ENCODE assay signal across 1 cellular context in the genomic region with DNA sequence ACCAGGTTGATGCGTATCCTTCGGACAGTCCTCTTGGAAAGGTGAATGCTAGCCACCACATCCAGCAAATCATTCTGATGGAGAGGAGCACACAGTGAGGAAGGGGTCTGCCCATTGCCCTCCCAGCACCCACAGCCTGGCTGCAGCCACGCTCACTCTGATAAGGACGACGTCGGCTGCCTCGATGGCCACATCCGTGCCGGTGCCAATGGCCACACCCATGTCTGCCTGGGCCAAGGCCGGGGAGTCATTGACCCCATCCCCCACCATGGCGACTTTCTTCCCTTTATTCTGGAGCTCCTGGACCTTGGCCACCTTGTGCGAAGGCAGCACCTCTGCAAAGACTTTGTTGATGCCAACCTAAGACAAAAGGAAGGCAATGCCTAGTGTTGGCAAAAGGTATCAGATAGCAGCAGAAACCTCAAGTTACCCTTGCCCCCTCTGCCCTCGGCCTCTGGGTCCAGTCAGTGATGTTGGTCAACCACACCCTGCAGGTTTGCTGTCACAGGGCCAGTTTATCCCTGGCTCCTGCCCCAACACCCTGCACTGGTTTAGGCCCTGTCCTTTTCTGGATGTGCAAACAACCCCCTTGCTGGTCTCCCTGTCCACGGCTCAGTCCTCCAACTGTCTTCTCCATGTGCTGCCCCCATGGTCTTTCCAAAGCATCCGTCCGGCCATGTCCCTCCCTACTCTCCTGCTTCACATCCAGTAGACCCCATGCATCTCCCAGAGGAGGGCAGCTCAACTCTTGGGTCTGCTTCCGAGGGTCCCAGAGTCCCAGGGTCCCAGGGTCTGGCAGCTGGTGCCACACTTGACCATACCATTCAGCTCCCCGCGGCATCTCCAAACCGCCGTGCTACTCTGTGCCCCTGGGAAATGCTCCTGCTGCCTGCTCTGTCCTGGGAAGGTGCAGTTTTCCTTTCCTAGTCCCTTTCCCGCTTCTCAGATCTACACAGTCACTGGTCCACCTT.
TF ChIP-seq lines count a peak whose summit lies in the region.

No MANE protein-coding gene starts in this region.

TF ChIP-seq in GM23338, 12 proteins besides CTCF, POLR2A, EP300 and RAD21 (continued from another document):
- TF ChIP-seq, protein P1, sequence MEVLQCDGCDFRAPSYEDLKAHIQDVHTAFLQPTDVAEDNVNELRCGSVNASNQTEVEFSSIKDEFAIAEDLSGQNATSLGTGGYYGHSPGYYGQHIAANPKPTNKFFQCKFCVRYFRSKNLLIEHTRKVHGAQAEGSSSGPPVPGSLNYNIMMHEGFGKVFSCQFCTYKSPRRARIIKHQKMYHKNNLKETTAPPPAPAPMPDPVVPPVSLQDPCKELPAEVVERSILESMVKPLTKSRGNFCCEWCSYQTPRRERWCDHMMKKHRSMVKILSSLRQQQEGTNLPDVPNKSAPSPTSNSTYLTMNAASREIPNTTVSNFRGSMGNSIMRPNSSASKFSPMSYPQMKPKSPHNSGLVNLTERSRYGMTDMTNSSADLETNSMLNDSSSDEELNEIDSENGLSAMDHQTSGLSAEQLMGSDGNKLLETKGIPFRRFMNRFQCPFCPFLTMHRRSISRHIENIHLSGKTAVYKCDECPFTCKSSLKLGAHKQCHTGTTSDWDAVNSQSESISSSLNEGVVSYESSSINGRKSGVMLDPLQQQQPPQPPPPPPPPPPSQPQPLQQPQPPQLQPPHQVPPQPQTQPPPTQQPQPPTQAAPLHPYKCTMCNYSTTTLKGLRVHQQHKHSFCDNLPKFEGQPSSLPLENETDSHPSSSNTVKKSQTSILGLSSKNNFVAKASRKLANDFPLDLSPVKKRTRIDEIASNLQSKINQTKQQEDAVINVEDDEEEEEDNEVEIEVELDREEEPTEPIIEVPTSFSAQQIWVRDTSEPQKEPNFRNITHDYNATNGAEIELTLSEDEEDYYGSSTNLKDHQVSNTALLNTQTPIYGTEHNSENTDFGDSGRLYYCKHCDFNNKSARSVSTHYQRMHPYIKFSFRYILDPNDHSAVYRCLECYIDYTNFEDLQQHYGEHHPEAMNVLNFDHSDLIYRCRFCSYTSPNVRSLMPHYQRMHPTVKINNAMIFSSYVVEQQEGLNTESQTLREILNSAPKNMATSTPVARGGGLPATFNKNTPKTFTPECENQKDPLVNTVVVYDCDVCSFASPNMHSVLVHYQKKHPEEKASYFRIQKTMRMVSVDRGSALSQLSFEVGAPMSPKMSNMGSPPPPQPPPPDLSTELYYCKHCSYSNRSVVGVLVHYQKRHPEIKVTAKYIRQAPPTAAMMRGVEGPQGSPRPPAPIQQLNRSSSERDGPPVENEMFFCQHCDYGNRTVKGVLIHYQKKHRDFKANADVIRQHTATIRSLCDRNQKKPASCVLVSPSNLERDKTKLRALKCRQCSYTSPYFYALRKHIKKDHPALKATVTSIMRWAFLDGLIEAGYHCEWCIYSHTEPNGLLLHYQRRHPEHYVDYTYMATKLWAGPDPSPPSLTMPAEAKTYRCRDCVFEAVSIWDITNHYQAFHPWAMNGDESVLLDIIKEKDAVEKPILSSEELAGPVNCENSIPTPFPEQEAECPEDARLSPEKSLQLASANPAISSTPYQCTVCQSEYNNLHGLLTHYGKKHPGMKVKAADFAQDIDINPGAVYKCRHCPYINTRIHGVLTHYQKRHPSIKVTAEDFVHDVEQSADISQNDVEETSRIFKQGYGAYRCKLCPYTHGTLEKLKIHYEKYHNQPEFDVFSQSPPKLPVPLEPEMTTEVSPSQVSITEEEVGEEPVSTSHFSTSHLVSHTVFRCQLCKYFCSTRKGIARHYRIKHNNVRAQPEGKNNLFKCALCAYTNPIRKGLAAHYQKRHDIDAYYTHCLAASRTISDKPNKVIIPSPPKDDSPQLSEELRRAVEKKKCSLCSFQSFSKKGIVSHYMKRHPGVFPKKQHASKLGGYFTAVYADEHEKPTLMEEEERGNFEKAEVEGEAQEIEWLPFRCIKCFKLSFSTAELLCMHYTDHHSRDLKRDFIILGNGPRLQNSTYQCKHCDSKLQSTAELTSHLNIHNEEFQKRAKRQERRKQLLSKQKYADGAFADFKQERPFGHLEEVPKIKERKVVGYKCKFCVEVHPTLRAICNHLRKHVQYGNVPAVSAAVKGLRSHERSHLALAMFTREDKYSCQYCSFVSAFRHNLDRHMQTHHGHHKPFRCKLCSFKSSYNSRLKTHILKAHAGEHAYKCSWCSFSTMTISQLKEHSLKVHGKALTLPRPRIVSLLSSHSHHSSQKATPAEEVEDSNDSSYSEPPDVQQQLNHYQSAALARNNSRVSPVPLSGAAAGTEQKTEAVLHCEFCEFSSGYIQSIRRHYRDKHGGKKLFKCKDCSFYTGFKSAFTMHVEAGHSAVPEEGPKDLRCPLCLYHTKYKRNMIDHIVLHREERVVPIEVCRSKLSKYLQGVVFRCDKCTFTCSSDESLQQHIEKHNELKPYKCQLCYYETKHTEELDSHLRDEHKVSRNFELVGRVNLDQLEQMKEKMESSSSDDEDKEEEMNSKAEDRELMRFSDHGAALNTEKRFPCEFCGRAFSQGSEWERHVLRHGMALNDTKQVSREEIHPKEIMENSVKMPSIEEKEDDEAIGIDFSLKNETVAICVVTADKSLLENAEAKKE (CRISPR knock-in tag; IDR thresholded peaks at IDR 0.05) = no peak
- TF ChIP-seq NANOG (IDR thresholded peaks at IDR 0.05; ENCODE audit: borderline replicate concordance) = no peak
